ENCODE assay signal across 12 cellular contexts in the genomic region with DNA sequence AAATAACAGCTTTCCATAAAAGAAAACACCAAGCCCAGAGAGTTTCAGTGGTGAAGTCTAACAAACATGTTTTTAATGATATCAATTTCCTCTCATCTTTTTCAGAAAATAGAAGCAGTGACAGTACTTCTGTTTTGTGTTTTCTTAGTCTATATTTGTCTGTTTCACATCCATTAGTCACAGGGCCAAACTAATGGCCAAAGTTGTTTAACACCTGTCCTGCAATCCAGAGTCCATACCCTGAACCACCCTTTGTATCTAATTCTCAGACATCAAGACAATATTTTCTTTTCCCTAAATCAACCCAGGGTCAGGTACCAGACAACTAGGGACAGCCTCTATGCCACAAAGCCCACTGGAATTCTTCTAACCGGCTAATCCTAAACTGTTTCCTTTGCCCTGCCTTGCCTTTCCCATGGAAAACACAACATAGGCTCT. TPM values are rescaled to one million over a fixed set of nuclear protein-coding genes. Genes with fewer than 3 reads are reported as not detected.
DNase-seq lines count a peak whose midpoint lies in the region; ATAC-seq and TF ChIP-seq lines count a peak whose summit lies in the region.
"Had no signal": no experiment of that assay in that cellular context is flagged by ENCODE, and none has a peak within 500 bp of the region (broad histone marks: within the 10 kb centered on the region; RNA-seq: fewer than 3 reads in every experiment).

No MANE protein-coding gene starts in this region.

- H3K36me3 Mint-ChIP-seq in activated B cell treated with CpG ODN at 0.5 μM for 24 hours (ENCODE audit: low read depth) = peaks cover 4% of the 10 kb centered on the region

- no peaks in the 10 kb centered on the region for H3K9me3 Mint-ChIP-seq in activated B cell treated with CpG ODN at 0.5 μM for 24 hours

- CTCF ChIA-PET in activated B cell treated with CpG ODN at 0.5 μM for 24 hours (lab: Charles Lee) = no interaction called here

- no peaks in the 10 kb centered on the region for H3F3A ChIP-seq in GM23248 (ENCODE audit: insufficient read depth)

- H3K27me3 Mint-ChIP-seq in activated B cell treated with CpG ODN at 0.5 μM for 24 hours = no peaks in the 10 kb centered on the region

- H3K9me2 ChIP-seq in GM23248 (ENCODE audit: insufficient read depth) = no peaks in the 10 kb centered on the region

- intact Hi-C loops in activated B cell treated with CpG ODN at 0.5 μM for 24 hours (cut with micrococcal nuclease) = no loop called here

- no peak overlapping the region for H3K4me3 Mint-ChIP-seq in activated B cell treated with CpG ODN at 0.5 μM for 24 hours

- 88 to 100% methylated on average over 1 of the region's 1 CpG for WGBS in GM23248 (ENCODE audit: low coverage in 1 of 2, low lambda C conversion rate in 2 of 2, missing lambda C conversion rate in 2 of 2), 2 experiments

- H3K79me2 ChIP-seq in GM23248 (ENCODE audit: insufficient read depth) = peaks cover 10% of the 10 kb centered on the region

- no peaks in the 10 kb centered on the region for H3K9me3 ChIP-seq in GM23248 (ENCODE audit: low read depth)
- H3K9me3 ChIP-seq: left ventricle myocardium inferior had no signal

- H4K20me1 ChIP-seq in GM23248 (ENCODE audit: insufficient read depth) = no peaks in the 10 kb centered on the region

- no peak overlapping the region for H3K9ac ChIP-seq in GM23248

- H3K27me3 ChIP-seq in GM23248 (replicated peaks; ENCODE audit: insufficient read depth) = no peaks in the 10 kb centered on the region

- H3K4me1 Mint-ChIP-seq in activated B cell treated with CpG ODN at 0.5 μM for 24 hours = peaks cover 23% of the 10 kb centered on the region

- H2AFZ ChIP-seq in GM23248 = no peak overlapping the region

- no peak overlapping the region for H3K4me2 ChIP-seq in GM23248 (ENCODE audit: unreplicated experiment)

- H3K4me3 ChIP-seq in GM23248 = no peak overlapping the region
- H3K4me3 ChIP-seq: left ventricle myocardium inferior had no signal

- in situ Hi-C loops in GM23248 (cut with MboI) = no loop called here

- POLR2A ChIA-PET in activated B cell treated with CpG ODN at 0.5 μM for 24 hours (lab: Charles Lee) = interaction anchor here (1.2 to 1.8 kb wide), 2 partner anchors 8 to 15 kb away, joined by 3 to 5 read pairs; no protein-coding TSS in a partner anchor

- DNase-seq in activated B cell treated with CpG ODN at 0.5 μM for 24 hours (no peak), hepatic stellate cell (ENCODE audit: low spot score) (no peak), hypothalamus (lab: John Stamatoyannopoulos, UW) (no peak), GM23248 (no peak), pons (ENCODE audit: low spot score) (no peak)
- DNase-seq: activated T-cell treated with anti-CD3 and anti-CD28 coated beads for 4 hours, COR-L47, left ventricle myocardium inferior, NCI-H2227 treated with DMSO at 0.1 percent for 48 hours had no signal

- H3K36me3 ChIP-seq in GM23248 (ENCODE audit: low read depth) = no peaks in the 10 kb centered on the region
- H3K36me3 ChIP-seq: left ventricle myocardium inferior had no signal

- no peak overlapping the region for H3K27ac ChIP-seq in GM23248
- H3K27ac ChIP-seq: left ventricle myocardium inferior had no signal

- no peak for TF ChIP-seq CTCF in activated B cell treated with CpG ODN at 0.5 μM for 24 hours (IDR thresholded peaks at IDR 0.05)

- H3K27ac Mint-ChIP-seq in activated B cell treated with CpG ODN at 0.5 μM for 24 hours = peak overlapping the region; percentile 9

- ATAC-seq in GM18861 (IDR thresholded peaks at IDR 0.05; ENCODE audit: unreplicated experiment) (peak; percentile 58), GM21390 (IDR thresholded peaks at IDR 0.05; ENCODE audit: unreplicated experiment) (peak; percentile 55), HG03095 (IDR thresholded peaks at IDR 0.05; ENCODE audit: unreplicated experiment) (peak; percentile 74), activated B cell treated with CpG ODN at 0.5 μM for 24 hours (ENCODE audit: low read depth) (no peak)

- peaks cover 5% of the 10 kb centered on the region for H3K4me1 ChIP-seq in GM23248 (ENCODE audit: insufficient read depth)

RNA-seq across cellular contexts. Expression of a gene that starts 25.9 kb away (rescaled TPM):
- total RNA-seq in activated B cell treated with CpG ODN at 0.5 μM for 24 hours = 925 and 1,069 TPM in 2 replicates
- 3,621 and 4,663 TPM in 2 replicates for total RNA-seq in GM23248 (2014; rRNA removed; shearing (Covaris generic))
- 6,241 and 6,275 TPM in 2 replicates for polyA plus RNA-seq in GM23248 (2016; fragmentation: Nextera tagmentation; extraction: Ambion mirVana)

RNA-seq across cellular contexts. Expression of a gene that starts 39.6 kb away (rescaled TPM):
- total RNA-seq in activated B cell treated with CpG ODN at 0.5 μM for 24 hours = 77.1 and 96.6 TPM in 2 replicates
- 87.2 and 131 TPM in 2 replicates for total RNA-seq in GM23248 (2014; rRNA removed; shearing (Covaris generic))
- 52.5 and 54.3 TPM in 2 replicates for polyA plus RNA-seq in GM23248 (2016; fragmentation: Nextera tagmentation; extraction: Ambion mirVana)

RNA-seq across cellular contexts. Expression of a gene that starts 50.5 kb away (rescaled TPM):
- 3.4 and 4.5 TPM in 2 replicates for total RNA-seq in activated B cell treated with CpG ODN at 0.5 μM for 24 hours
- 5.0 and 5.7 TPM in 2 replicates for total RNA-seq in GM23248 (2014; rRNA removed; shearing (Covaris generic))
- 3.4 and 3.8 TPM in 2 replicates for polyA plus RNA-seq in GM23248 (2016; fragmentation: Nextera tagmentation; extraction: Ambion mirVana)
